ENCODE assay signal across 9 cellular contexts in genomic region chr16:29641561-29641960, GRCh38. TPM values are rescaled to one million over a fixed set of nuclear protein-coding genes. Genes with fewer than 3 reads are reported as not detected.
A peak's percentile ranks its signal among the peaks of the same experiment; 100 is the strongest.
DNase-seq lines count a peak whose midpoint lies in the region; ATAC-seq and TF ChIP-seq lines count a peak whose summit lies in the region.
"Had no signal": no experiment of that assay in that cellular context is flagged by ENCODE, and none has a peak within 500 bp of the region (broad histone marks: within the 10 kb centered on the region; RNA-seq: fewer than 3 reads in every experiment).

No MANE protein-coding gene starts in this region.

- no peak overlapping the region for H3K4me2 ChIP-seq in mesendoderm (ENCODE audit: low read length)

- no peaks in the 10 kb centered on the region for H3K36me3 Mint-ChIP-seq in CD4-positive, CD25-positive, alpha-beta regulatory T cell

- WGBS in mesendoderm (ENCODE audit: extremely low coverage, insufficient coverage, low lambda C conversion rate): no CpG with 5 or more reads among the region's 3 CpGs
- WGBS in sigmoid colon, 2 donors: 50 to 52% methylated on average over 3 of the region's 3 CpGs

- no peak overlapping the region for H3K4me3 ChIP-seq in CD4-positive, CD25-positive, alpha-beta regulatory T cell (ENCODE audit: low read depth, low read length)
- H3K4me3 ChIP-seq in H7 (ENCODE audit: insufficient read depth, low read depth, low read length) (no peak overlapping the region), WERI-Rb-1 (ENCODE audit: low read depth, low read length) (no peak overlapping the region), mesendoderm (ENCODE audit: low read length) (no peak overlapping the region), sigmoid colon (no peak overlapping the region)
- H3K4me3 ChIP-seq: thoracic aorta had no signal

- H4K8ac ChIP-seq in mesendoderm (ENCODE audit: low read depth, low read length): no peak overlapping the region

- H3K4me1 ChIP-seq in CD4-positive, CD25-positive, alpha-beta regulatory T cell (ENCODE audit: control insufficient read depth, insufficient read depth, low read length, poor library complexity, severe bottlenecking): peaks cover 11% of the 10 kb centered on the region
- H3K4me1 ChIP-seq in mesendoderm (ENCODE audit: control insufficient read depth, low read depth, low read length) (no peaks in the 10 kb centered on the region), sigmoid colon (no peaks in the 10 kb centered on the region)

- H2BK5ac ChIP-seq in mesendoderm (ENCODE audit: low read length): no peak overlapping the region

- intact Hi-C loops in sigmoid colon (cut with DNase I): no loop called here

- ATAC-seq in CD4-positive, CD25-positive, alpha-beta regulatory T cell (ENCODE audit: low read depth in 2 of 2): peak; percentile 56 to 59
- ATAC-seq in GM21529 (IDR thresholded peaks at IDR 0.05; ENCODE audit: unreplicated experiment): no peak

- peak overlapping the region in 2 of 3 donors; percentile 31 to 37 for H3K27ac Mint-ChIP-seq in CD4-positive, CD25-positive, alpha-beta regulatory T cell

- no peak overlapping the region for H2BK15ac ChIP-seq in mesendoderm (replicated peaks; ENCODE audit: low read depth)

- no peak overlapping the region for H3K4ac ChIP-seq in mesendoderm (ENCODE audit: low read depth, low read length)

- peaks cover 10 to 33% (median 20%) of the 10 kb centered on the region in 4 donors for H3K4me1 Mint-ChIP-seq in CD4-positive, CD25-positive, alpha-beta regulatory T cell

- H3K56ac ChIP-seq in mesendoderm (ENCODE audit: low read length): no peak overlapping the region

- TF ChIP-seq EP300 in sigmoid colon (IDR thresholded peaks at IDR 0.05): no peak

- no peaks in the 10 kb centered on the region for H3K79me1 ChIP-seq in mesendoderm (ENCODE audit: low read length)

- TF ChIP-seq CTCF in WERI-Rb-1 (IDR thresholded peaks at IDR 0.05; ENCODE audit: low read depth, low read length) (peak; percentile 10; the same call in 1 of the 2 replicates), sigmoid colon (IDR thresholded peaks at IDR 0.05) (no peak)

- H3K27ac ChIP-seq in CD4-positive, CD25-positive, alpha-beta regulatory T cell (ENCODE audit: insufficient read depth, low read length, poor library complexity, severe bottlenecking): no peak overlapping the region
- no peak overlapping the region for H3K27ac ChIP-seq in WERI-Rb-1
- H3K27ac ChIP-seq in mesendoderm (ENCODE audit: low read depth, low read length): no peak overlapping the region
- no peak overlapping the region for H3K27ac ChIP-seq in sigmoid colon
- H3K27ac ChIP-seq: thoracic aorta had no signal

- peak in 2 of 3 donors; percentile 32 to 63 for DNase-seq in CD4-positive, CD25-positive, alpha-beta regulatory T cell
- peak; percentile 29 for DNase-seq in H7
- no peak for DNase-seq in WERI-Rb-1
- DNase-seq in mesendoderm: peak; percentile 65
- no peak for DNase-seq in globus pallidus (ENCODE audit: low spot score)
- no peak for DNase-seq in mesenteric fat pad (ENCODE audit: low spot score)
- DNase-seq in sigmoid colon: no peak

- no peak overlapping the region for H2BK120ac ChIP-seq in mesendoderm (ENCODE audit: low read depth, low read length)

- no peak overlapping the region for H3K9ac ChIP-seq in mesendoderm (ENCODE audit: low read length)

- H3K23ac ChIP-seq in mesendoderm (ENCODE audit: low read length): no peak overlapping the region

- H3K36me3 ChIP-seq in CD4-positive, CD25-positive, alpha-beta regulatory T cell (ENCODE audit: control insufficient read depth, insufficient read depth, low read length): no peaks in the 10 kb centered on the region
- no peaks in the 10 kb centered on the region for H3K36me3 ChIP-seq in H7 (replicated peaks; ENCODE audit: control insufficient read depth, insufficient read depth, low read length)
- no peaks in the 10 kb centered on the region for H3K36me3 ChIP-seq in WERI-Rb-1
- H3K36me3 ChIP-seq in mesendoderm (ENCODE audit: control insufficient read depth, insufficient read depth, low read length): no peaks in the 10 kb centered on the region
- no peaks in the 10 kb centered on the region for H3K36me3 ChIP-seq in sigmoid colon
- H3K36me3 ChIP-seq: thoracic aorta had no signal

- TF ChIP-seq POLR2A in sigmoid colon (IDR thresholded peaks at IDR 0.05): no peak

- peak overlapping the region in 1 of 4 donors; percentile 21 for H3K4me3 Mint-ChIP-seq in CD4-positive, CD25-positive, alpha-beta regulatory T cell

- H3K9me3 Mint-ChIP-seq in CD4-positive, CD25-positive, alpha-beta regulatory T cell: no peaks in the 10 kb centered on the region

- no peak overlapping the region for H4K5ac ChIP-seq in mesendoderm (ENCODE audit: low read length)

- no peaks in the 10 kb centered on the region for H3K27me3 Mint-ChIP-seq in CD4-positive, CD25-positive, alpha-beta regulatory T cell

- no peaks in the 10 kb centered on the region for H3K79me2 ChIP-seq in mesendoderm (ENCODE audit: control insufficient read depth, insufficient read depth, low read length)

- H3K27me3 ChIP-seq in CD4-positive, CD25-positive, alpha-beta regulatory T cell (ENCODE audit: control insufficient read depth, insufficient read depth, low read length): no peaks in the 10 kb centered on the region
- H3K27me3 ChIP-seq in H7 (ENCODE audit: control insufficient read depth, insufficient read depth, low read length) (no peaks in the 10 kb centered on the region), WERI-Rb-1 (ENCODE audit: insufficient read depth, low read depth, severe bottlenecking) (no peaks in the 10 kb centered on the region), mesendoderm (ENCODE audit: insufficient read depth, low read length, poor library complexity) (no peaks in the 10 kb centered on the region), sigmoid colon (no peaks in the 10 kb centered on the region)

- H3K18ac ChIP-seq in mesendoderm (ENCODE audit: low read length): no peak overlapping the region

- H3K9me3 ChIP-seq in CD4-positive, CD25-positive, alpha-beta regulatory T cell (ENCODE audit: control insufficient read depth in 2 of 2, low read length in 2 of 2): no peaks in the 10 kb centered on the region
- H3K9me3 ChIP-seq in WERI-Rb-1 (ENCODE audit: severe bottlenecking): no peaks in the 10 kb centered on the region
- no peaks in the 10 kb centered on the region for H3K9me3 ChIP-seq in sigmoid colon
- H3K9me3 ChIP-seq: thoracic aorta had no signal

- H2AK5ac ChIP-seq in mesendoderm (ENCODE audit: low read length): no peak overlapping the region

RNA-seq across cellular contexts. Expression of gene SPN, which starts 21.5 kb away (rescaled TPM):
- 149 TPM for total RNA-seq in CD4-positive, CD25-positive, alpha-beta regulatory T cell
- polyA plus RNA-seq in CD4-positive, CD25-positive, alpha-beta regulatory T cell: 100 to 1,000 TPM; 103 to 135 (median 126) TPM
- total RNA-seq in H7 (2014; rRNA removed; shearing (Covaris generic)): 0.48 and 0.59 TPM in 2 replicates
- polyA plus RNA-seq in mesendoderm (2013, experiment 1 of 2): 1.1 TPM
- 0.87 TPM for polyA plus RNA-seq in mesendoderm (2013, experiment 2 of 2)
- 2.9 TPM for total RNA-seq in mesenteric fat pad
- 1 to 10 TPM in 2 of 4 donors, under 1 TPM in 2; 0.28 to 1.6 (median 0.94) TPM for total RNA-seq in sigmoid colon
- polyA plus RNA-seq in sigmoid colon: 10 to 100 TPM in 1 of 3 donors, 1 to 10 TPM in 1, under 1 TPM in 1; 0.60 to 13.3 (median 6.7) TPM

RNA-seq across cellular contexts. Expression of gene QPRT, which starts 37.4 kb away (rescaled TPM):
- total RNA-seq in CD4-positive, CD25-positive, alpha-beta regulatory T cell: 2.4 TPM
- 1 to 10 TPM in 1 of 4 donors, under 1 TPM in 3; 0.53 to 2.1 (median 0.69) TPM for polyA plus RNA-seq in CD4-positive, CD25-positive, alpha-beta regulatory T cell
- 165 and 173 TPM in 2 replicates for total RNA-seq in H7 (2014; rRNA removed; shearing (Covaris generic))
- 85.6 TPM for polyA plus RNA-seq in mesendoderm (2013, experiment 1 of 2)
- 82.1 TPM for polyA plus RNA-seq in mesendoderm (2013, experiment 2 of 2)
- total RNA-seq in mesenteric fat pad (3.4 TPM), sigmoid colon (10 to 100 TPM in 2 of 4 donors, 1 to 10 TPM in 2; 4.3 to 11.1 (median 7.4) TPM)
- 10 to 100 TPM; 22.2 to 40.5 (median 34.7) TPM for polyA plus RNA-seq in sigmoid colon

Comparison
In these comparisons a context has a peak if more than half of its experiments do, and no peak if none do; other contexts are left out.
1. DNase-seq: peak in CD4-positive, CD25-positive, alpha-beta regulatory T cell (2 of 3), H7 (single experiment) and mesendoderm (single experiment); none in WERI-Rb-1 (single experiment), globus pallidus (single experiment), mesenteric fat pad (single experiment) and sigmoid colon (single experiment).
2. RNA of gene SPN, which starts 21.5 kb away (total RNA-seq): 149 TPM in CD4-positive, CD25-positive, alpha-beta regulatory T cell (single experiment); 2.9 TPM in mesenteric fat pad (single experiment), 0.28 to 1.6 TPM in sigmoid colon and 0.48 to 0.59 TPM in H7; every median in the first group is over 10 times any median in the second.
3. RNA of gene QPRT, which starts 37.4 kb away (total RNA-seq): 165 to 173 TPM in H7; 4.3 to 11.1 TPM in sigmoid colon, 3.4 TPM in mesenteric fat pad (single experiment) and 2.4 TPM in CD4-positive, CD25-positive, alpha-beta regulatory T cell (single experiment); every median in the first group is over 10 times any median in the second.